8 cellular contexts compared by ENCODE assay signal in the genomic region with DNA sequence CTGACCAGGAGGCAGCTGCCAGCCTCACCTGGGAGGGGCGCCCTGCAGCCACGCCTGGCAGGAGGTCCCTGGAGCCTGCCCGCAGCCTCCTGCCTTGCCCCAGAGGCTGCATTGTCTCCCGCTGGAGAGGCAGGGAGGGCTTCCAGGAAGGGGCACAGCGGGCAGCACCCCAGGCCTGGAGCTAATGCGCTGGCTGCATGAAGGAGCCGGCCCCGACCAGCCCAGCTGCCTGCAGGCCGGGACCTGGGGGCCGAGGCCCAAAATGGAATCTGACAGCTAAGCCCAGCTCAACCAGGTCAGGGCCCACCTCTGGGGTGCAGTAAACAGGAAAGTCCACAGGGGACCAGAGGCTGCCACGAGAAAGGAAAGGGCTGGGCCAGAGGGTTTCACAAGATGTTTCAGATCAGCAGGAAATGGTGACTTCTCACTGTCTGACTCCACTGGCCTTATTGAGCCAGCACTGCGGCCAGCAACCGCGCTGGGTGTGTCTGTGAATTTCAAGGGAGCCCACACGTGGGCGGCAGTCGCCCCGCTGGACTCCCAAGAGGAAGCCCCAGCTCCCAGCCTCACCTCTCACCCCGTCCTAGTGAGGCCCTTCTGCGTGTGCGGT. TPM values are rescaled to one million over a fixed set of nuclear protein-coding genes. Genes with fewer than 3 reads are reported as not detected.
DNase-seq lines count a peak whose midpoint lies in the region; ATAC-seq, FAIRE-seq and TF ChIP-seq lines count a peak whose summit lies in the region.

No MANE protein-coding gene starts in this region.

- H4K20me1 ChIP-seq in MM.1S (ENCODE audit: insufficient read depth, low read length) (no peaks in the 10 kb centered on the region), osteoblast (ENCODE audit: insufficient read depth, low read length) (no peaks in the 10 kb centered on the region)

- H3K9me3 Mint-ChIP-seq in effector memory CD8-positive, alpha-beta T cell, result no peaks in the 10 kb centered on the region
- no peaks in the 10 kb centered on the region for H3K9me3 Mint-ChIP-seq in activated naive CD8-positive, alpha-beta T cell treated with anti-CD3 and anti-CD28 coated beads, Interleukin-2, amount 50 U/mL, for 24 hours

- peaks cover 16% of the 10 kb centered on the region for H3K4me1 ChIP-seq in MM.1S (ENCODE audit: low read length)
- H3K4me1 ChIP-seq in osteoblast (ENCODE audit: insufficient read depth, low read length), result peaks cover 31% of the 10 kb centered on the region

- no peak overlapping the region for H3K4me3 Mint-ChIP-seq in effector memory CD8-positive, alpha-beta T cell
- no peak overlapping the region for H3K4me3 Mint-ChIP-seq in activated naive CD8-positive, alpha-beta T cell treated with anti-CD3 and anti-CD28 coated beads, Interleukin-2, amount 50 U/mL, for 24 hours

- H3K4me2 ChIP-seq in MM.1S (ENCODE audit: low read depth, low read length) (peak overlapping the region; percentile 66), osteoblast (ENCODE audit: insufficient read depth, low read length) (peak overlapping the region; percentile 21)

- DNase-seq in GM12892 (ENCODE audit: insufficient read length), result peak; percentile 69
- DNase-seq in MM.1S, result peak; percentile 74
- DNase-seq in effector memory CD8-positive, alpha-beta T cell, result no peak
- DNase-seq in osteoblast (ENCODE audit: insufficient read length, low spot score, missing footprints), result peak; percentile 97
- DNase-seq in activated gamma-delta T cell treated with Interleukin-2 at 50 U/mL for 16 hours, result no peak
- no peak for DNase-seq in activated naive CD8-positive, alpha-beta T cell treated with anti-CD3 and anti-CD28 coated beads, Interleukin-2, amount 50 U/mL, for 24 hours
- no peak for DNase-seq in NCI-H526 (lab: John Stamatoyannopoulos, UW)
- DNase-seq in NCI-H748 (lab: John Stamatoyannopoulos, UW; ENCODE audit: unreplicated experiment), result no peak

- H3K27ac ChIP-seq in MM.1S (ENCODE audit: low read length) (peak overlapping the region; percentile 51; the same call in 1 of the 2 replicates), osteoblast (ENCODE audit: low read depth, low read length) (peak overlapping the region; percentile 45)

- H3K36me3 ChIP-seq in MM.1S (replicated peaks; ENCODE audit: insufficient read depth, low read length) (no peaks in the 10 kb centered on the region), osteoblast (ENCODE audit: insufficient read depth, low read length) (no peaks in the 10 kb centered on the region)

- no peaks in the 10 kb centered on the region for H3K79me2 ChIP-seq in MM.1S (ENCODE audit: low read length)
- H3K79me2 ChIP-seq in osteoblast (ENCODE audit: insufficient read depth, low read length), result no peaks in the 10 kb centered on the region

- H2AFZ ChIP-seq in MM.1S (ENCODE audit: low read length) (peak overlapping the region; percentile 83), osteoblast (ENCODE audit: low read length) (no peak overlapping the region)

- no peak for TF ChIP-seq POLR2A in GM12892 (IDR thresholded peaks at IDR 0.05; ENCODE audit: low read depth, low read length)

- H3K27me3 ChIP-seq in MM.1S (replicated peaks; ENCODE audit: insufficient read depth, low read length), result no peaks in the 10 kb centered on the region
- H3K27me3 ChIP-seq in osteoblast (ENCODE audit: insufficient read depth, low read length), result no peaks in the 10 kb centered on the region

- H3K36me3 Mint-ChIP-seq in effector memory CD8-positive, alpha-beta T cell (ENCODE audit: insufficient read depth), result no peaks in the 10 kb centered on the region
- H3K36me3 Mint-ChIP-seq in activated naive CD8-positive, alpha-beta T cell treated with anti-CD3 and anti-CD28 coated beads, Interleukin-2, amount 50 U/mL, for 24 hours (ENCODE audit: low read depth), result no peaks in the 10 kb centered on the region

- peak; percentile 64 for FAIRE-seq in GM12892 (lab: Jason Lieb, UNC)

- ATAC-seq in effector memory CD8-positive, alpha-beta T cell (replicated peaks), result peak; percentile 41
- no peak for ATAC-seq in activated naive CD8-positive, alpha-beta T cell treated with anti-CD3 and anti-CD28 coated beads, Interleukin-2, amount 50 U/mL, for 24 hours

- H3K9me2 ChIP-seq in MM.1S (replicated peaks; ENCODE audit: insufficient read depth, low read length), result no peaks in the 10 kb centered on the region

- H3K27me3 Mint-ChIP-seq in effector memory CD8-positive, alpha-beta T cell, result no peaks in the 10 kb centered on the region
- no peaks in the 10 kb centered on the region for H3K27me3 Mint-ChIP-seq in activated naive CD8-positive, alpha-beta T cell treated with anti-CD3 and anti-CD28 coated beads, Interleukin-2, amount 50 U/mL, for 24 hours

- peak overlapping the region; percentile 48 for H3K9ac ChIP-seq in MM.1S (ENCODE audit: low read length)

- no peak overlapping the region for H3K27ac Mint-ChIP-seq in effector memory CD8-positive, alpha-beta T cell
- no peak overlapping the region for H3K27ac Mint-ChIP-seq in activated naive CD8-positive, alpha-beta T cell treated with anti-CD3 and anti-CD28 coated beads, Interleukin-2, amount 50 U/mL, for 24 hours

- TF ChIP-seq CTCF in MM.1S (IDR thresholded peaks at IDR 0.05; ENCODE audit: low read length), result peak; percentile 36
- TF ChIP-seq CTCF in osteoblast (IDR thresholded peaks at IDR 0.05; ENCODE audit: extremely low read depth, low read depth, low read length), result peak; percentile 23

- H3K4me1 Mint-ChIP-seq in effector memory CD8-positive, alpha-beta T cell (ENCODE audit: low read depth in 2 of 2), result peaks cover 0 to 4% of the 10 kb centered on the region in 2 donors
- H3K4me1 Mint-ChIP-seq in activated naive CD8-positive, alpha-beta T cell treated with anti-CD3 and anti-CD28 coated beads, Interleukin-2, amount 50 U/mL, for 24 hours, result no peaks in the 10 kb centered on the region

- H3K4me3 ChIP-seq in MM.1S (ENCODE audit: low read length) (no peak overlapping the region), osteoblast (ENCODE audit: insufficient read depth, low read length) (no peak overlapping the region)

- H3K9me3 ChIP-seq in MM.1S (replicated peaks; ENCODE audit: insufficient read depth, low read length), result no peaks in the 10 kb centered on the region
- H3K9me3 ChIP-seq in osteoblast (ENCODE audit: low read depth, low read length), result no peaks in the 10 kb centered on the region

- H3F3A ChIP-seq in MM.1S (ENCODE audit: insufficient read depth, low read length), result no peaks in the 10 kb centered on the region

RNA-seq across cellular contexts. Expression of a gene that starts 18.6 kb away (rescaled TPM):
- polyA plus RNA-seq in GM12892 (2012; ENCODE audit: missing spikeins), result 2.1 TPM
- 10.5 and 14.4 TPM in 2 replicates for total RNA-seq in osteoblast

Comparison
In these comparisons a context has a peak if more than half of its experiments do, and no peak if none do; other contexts are left out.
1. DNase-seq: peak in GM12892 (single experiment), MM.1S (single experiment) and osteoblast (single experiment); none in effector memory CD8-positive, alpha-beta T cell (0 of 3), activated gamma-delta T cell treated with Interleukin-2 at 50 U/mL for 16 hours (single experiment), activated naive CD8-positive, alpha-beta T cell treated with anti-CD3 and anti-CD28 coated beads, Interleukin-2, amount 50 U/mL, for 24 hours (single experiment), NCI-H526 (0 of 2) and NCI-H748 (single experiment).